ENCODE assay signal across 9 cellular contexts in the genomic region with DNA sequence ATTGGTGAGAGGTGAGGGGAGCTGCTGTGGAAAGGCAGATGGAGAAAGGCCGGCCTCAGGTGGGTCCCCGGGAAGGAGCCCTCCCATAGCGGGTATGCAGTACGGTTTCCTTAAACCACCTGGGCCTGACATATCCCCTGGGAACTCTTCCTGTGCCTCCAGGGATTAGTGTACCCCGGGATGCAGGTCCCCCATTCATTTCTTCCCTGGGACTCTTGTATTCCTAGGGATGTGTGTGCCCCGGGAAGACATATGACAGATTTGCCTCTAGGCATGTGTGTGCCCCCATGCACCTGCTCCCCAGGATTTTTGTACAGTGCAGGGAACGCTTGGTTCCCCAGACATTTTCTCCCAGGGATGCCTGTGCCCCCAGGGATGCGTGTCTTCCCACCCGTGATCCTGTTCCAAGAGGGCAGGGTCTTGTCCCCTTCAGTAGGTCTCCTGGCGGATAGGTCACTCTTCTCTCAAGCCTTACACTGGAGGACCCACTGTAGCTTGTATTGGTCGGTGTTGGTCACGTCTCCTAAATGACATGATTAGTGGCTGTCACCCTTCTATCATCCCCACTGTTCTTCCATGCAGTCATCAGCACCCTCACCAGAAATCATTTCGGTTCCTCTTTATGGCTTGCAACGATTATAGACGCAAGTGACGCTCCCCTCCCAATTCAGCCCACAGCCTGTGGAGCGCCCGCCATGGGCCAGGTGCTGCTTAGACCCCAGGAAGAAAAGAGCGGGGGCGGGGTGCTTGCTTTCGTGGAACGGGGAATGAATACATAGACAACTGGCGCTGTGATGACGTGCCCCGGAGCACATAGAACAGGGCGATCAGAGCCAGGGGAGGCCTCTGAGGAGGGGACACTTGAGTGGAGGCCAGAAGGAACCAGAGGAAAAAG. TPM values are rescaled to one million over a fixed set of nuclear protein-coding genes. Genes with fewer than 3 reads are reported as not detected.
A peak's percentile ranks its signal among the peaks of the same experiment; 100 is the strongest.
DNase-seq lines count a peak whose midpoint lies in the region; ATAC-seq and TF ChIP-seq lines count a peak whose summit lies in the region.
"Had no signal": no experiment of that assay in that cellular context is flagged by ENCODE, and none has a peak within 500 bp of the region (broad histone marks: within the 10 kb centered on the region; RNA-seq: fewer than 3 reads in every experiment).

No MANE protein-coding gene starts in this region.

- 96% methylated on average over 26 of the region's 26 CpGs for WGBS in hepatocyte (ENCODE audit: low lambda C conversion rate, missing lambda C conversion rate)
- WGBS in testis, 2 donors: 68 to 73% methylated on average over 26 of the region's 26 CpGs

- H3K27ac ChIP-seq in hepatocyte (no peak overlapping the region), testis (peak overlapping the region; percentile 70 to 81)

- intact Hi-C loops in testis (cut with DNase I; ENCODE audit: low total_unique reads): no loop called here

- peak overlapping the region; percentile 98 for H3K4me2 ChIP-seq in hepatocyte

- H3K27me3 ChIP-seq in hepatocyte (no peaks in the 10 kb centered on the region), testis (no peaks in the 10 kb centered on the region)
- H3K27me3 ChIP-seq: ovary had no signal

- peak overlapping the region; percentile 92 for H3K27ac Mint-ChIP-seq in activated CD4-positive, alpha-beta memory T cell treated with anti-CD3 and anti-CD28 coated beads, Interleukin-2, amount 10 ng/mL, durations not matched to agents 7 days and 5 days

- H3K4me3 Mint-ChIP-seq in activated CD4-positive, alpha-beta memory T cell treated with anti-CD3 and anti-CD28 coated beads, Interleukin-2, amount 10 ng/mL, durations not matched to agents 7 days and 5 days: peak overlapping the region; percentile 74

- no peaks in the 10 kb centered on the region for H3K9me2 ChIP-seq in hepatocyte (replicated peaks; ENCODE audit: insufficient read depth)

- H3K4me1 ChIP-seq in hepatocyte (ENCODE audit: insufficient read depth) (peaks cover 5% of the 10 kb centered on the region), testis (peaks cover 10% of the 10 kb centered on the region)

- no peaks in the 10 kb centered on the region for H4K20me1 ChIP-seq in hepatocyte (ENCODE audit: insufficient read depth, poor library complexity, severe bottlenecking)

- peak; percentile 8 for DNase-seq in Daoy (ENCODE audit: low read depth)
- DNase-seq in activated CD4-positive, alpha-beta memory T cell treated with anti-CD3 and anti-CD28 coated beads, Interleukin-2, amount 10 ng/mL, durations not matched to agents 7 days and 5 days: no peak
- DNase-seq in hepatocyte (ENCODE audit: low spot score): no peak
- peak; percentile 50 for DNase-seq in testis
- no peak for DNase-seq in NCI-H1417 (lab: John Stamatoyannopoulos, UW)
- DNase-seq in H4 (ENCODE audit: low spot score): no peak

- CTCF ChIA-PET in activated CD4-positive, alpha-beta memory T cell treated with anti-CD3 and anti-CD28 coated beads, Interleukin-2, amount 10 ng/mL, durations not matched to agents 7 days and 5 days (lab: Charles Lee): interaction anchor here (0.6 kb wide), 1 partner anchor 9 kb away, joined by 4 read pairs; no protein-coding TSS in a partner anchor

- no peak overlapping the region for H2AFZ ChIP-seq in hepatocyte

- no peak overlapping the region for H3K4me3 ChIP-seq in hepatocyte
- peak overlapping the region in 1 of 2 donors; percentile 57 for H3K4me3 ChIP-seq in testis

- TF ChIP-seq CTCF in hepatocyte (IDR thresholded peaks at IDR 0.05; ENCODE audit: poor library complexity): no peak
- TF ChIP-seq CTCF in testis (IDR thresholded peaks at IDR 0.05): no peak

- peaks cover 5% of the 10 kb centered on the region for H3K79me2 ChIP-seq in hepatocyte

- POLR2A ChIA-PET in activated CD4-positive, alpha-beta memory T cell treated with anti-CD3 and anti-CD28 coated beads, Interleukin-2, amount 10 ng/mL, durations not matched to agents 7 days and 5 days (lab: Charles Lee): interaction anchor here (1.2 to 1.8 kb wide), 3 partner anchors 22 to 213 kb away, joined by 3 to 8 read pairs (median 5); a partner anchor contains a TSS

- H3K36me3 Mint-ChIP-seq in activated CD4-positive, alpha-beta memory T cell treated with anti-CD3 and anti-CD28 coated beads, Interleukin-2, amount 10 ng/mL, durations not matched to agents 7 days and 5 days (ENCODE audit: low read depth): no peaks in the 10 kb centered on the region

- ATAC-seq in GM19463 (IDR thresholded peaks at IDR 0.05; ENCODE audit: unreplicated experiment) (peak; percentile 49), HG03520 (IDR thresholded peaks at IDR 0.05; ENCODE audit: unreplicated experiment) (peak; percentile 49)

- no peaks in the 10 kb centered on the region for H3K36me3 ChIP-seq in hepatocyte (replicated peaks; ENCODE audit: insufficient read depth, low read depth)
- no peaks in the 10 kb centered on the region for H3K36me3 ChIP-seq in testis (ENCODE audit: low read depth, missing control alignments)
- H3K36me3 ChIP-seq: ovary had no signal

- no peaks in the 10 kb centered on the region for H3K9me3 Mint-ChIP-seq in activated CD4-positive, alpha-beta memory T cell treated with anti-CD3 and anti-CD28 coated beads, Interleukin-2, amount 10 ng/mL, durations not matched to agents 7 days and 5 days

- no peaks in the 10 kb centered on the region for H3K27me3 Mint-ChIP-seq in activated CD4-positive, alpha-beta memory T cell treated with anti-CD3 and anti-CD28 coated beads, Interleukin-2, amount 10 ng/mL, durations not matched to agents 7 days and 5 days

- peaks cover 47% of the 10 kb centered on the region for H3K4me1 Mint-ChIP-seq in activated CD4-positive, alpha-beta memory T cell treated with anti-CD3 and anti-CD28 coated beads, Interleukin-2, amount 10 ng/mL, durations not matched to agents 7 days and 5 days

- no peaks in the 10 kb centered on the region for H3K9me3 ChIP-seq in hepatocyte (ENCODE audit: low read depth)
- no peaks in the 10 kb centered on the region for H3K9me3 ChIP-seq in testis
- H3K9me3 ChIP-seq: ovary had no signal

- TF ChIP-seq POLR2A in testis (IDR thresholded peaks at IDR 0.05): no peak

RNA-seq across cellular contexts. Expression of a gene that starts 1.3 kb away (rescaled TPM):
- 29.7 and 63.5 TPM in 2 replicates for total RNA-seq in Daoy (2014; rRNA removed; shearing (Covaris generic))
- total RNA-seq in activated CD4-positive, alpha-beta memory T cell treated with anti-CD3 and anti-CD28 coated beads, Interleukin-2, amount 10 ng/mL, durations not matched to agents 7 days and 5 days: 10 to 100 TPM; 41.5 to 42.0 TPM
- 8.0 and 10.2 TPM in 2 replicates for total RNA-seq in hepatocyte
- polyA plus RNA-seq in hepatocyte: 11.2 and 13.9 TPM in 2 replicates
- total RNA-seq in testis: 10 to 100 TPM; 11.6 to 23.7 TPM
- 27.5 TPM for polyA plus RNA-seq in testis (ENCODE audit: insufficient read depth, low read depth, low replicate concordance)
- total RNA-seq in H4 (2014; rRNA removed; shearing (Covaris generic)): 28.3 and 32.7 TPM in 2 replicates

Comparison
In these comparisons a context has a peak if more than half of its experiments do, and no peak if none do; other contexts are left out.
1. DNase-seq: peak in Daoy (single experiment) and testis (single experiment); none in activated CD4-positive, alpha-beta memory T cell treated with anti-CD3 and anti-CD28 coated beads, Interleukin-2, amount 10 ng/mL, durations not matched to agents 7 days and 5 days (single experiment), hepatocyte (single experiment), NCI-H1417 (0 of 3) and H4 (single experiment).